Comparison of ENCODE assay signal across 1 cellular context in genomic region chr12:94148841-94149780, GRCh38.
TF ChIP-seq lines count a peak whose summit lies in the region.

No MANE protein-coding gene starts in this region.

TF ChIP-seq in HEK293, 187 proteins besides CTCF, POLR2A, EP300 and RAD21 (continued from another document):
- TF ChIP-seq ZNF18 (tag by site-specific recombination; IDR thresholded peaks at IDR 0.05) = no peak
- TF ChIP-seq, protein P1, sequence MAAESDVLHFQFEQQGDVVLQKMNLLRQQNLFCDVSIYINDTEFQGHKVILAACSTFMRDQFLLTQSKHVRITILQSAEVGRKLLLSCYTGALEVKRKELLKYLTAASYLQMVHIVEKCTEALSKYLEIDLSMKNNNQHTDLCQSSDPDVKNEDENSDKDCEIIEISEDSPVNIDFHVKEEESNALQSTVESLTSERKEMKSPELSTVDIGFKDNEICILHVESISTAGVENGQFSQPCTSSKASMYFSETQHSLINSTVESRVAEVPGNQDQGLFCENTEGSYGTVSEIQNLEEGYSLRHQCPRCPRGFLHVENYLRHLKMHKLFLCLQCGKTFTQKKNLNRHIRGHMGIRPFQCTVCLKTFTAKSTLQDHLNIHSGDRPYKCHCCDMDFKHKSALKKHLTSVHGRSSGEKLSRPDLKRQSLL (tag by site-specific recombination; IDR thresholded peaks at IDR 0.05) = no peak
- no peak for TF ChIP-seq ZEB2 (tag by site-specific recombination; IDR thresholded peaks at IDR 0.05)
